In the genomic region with DNA sequence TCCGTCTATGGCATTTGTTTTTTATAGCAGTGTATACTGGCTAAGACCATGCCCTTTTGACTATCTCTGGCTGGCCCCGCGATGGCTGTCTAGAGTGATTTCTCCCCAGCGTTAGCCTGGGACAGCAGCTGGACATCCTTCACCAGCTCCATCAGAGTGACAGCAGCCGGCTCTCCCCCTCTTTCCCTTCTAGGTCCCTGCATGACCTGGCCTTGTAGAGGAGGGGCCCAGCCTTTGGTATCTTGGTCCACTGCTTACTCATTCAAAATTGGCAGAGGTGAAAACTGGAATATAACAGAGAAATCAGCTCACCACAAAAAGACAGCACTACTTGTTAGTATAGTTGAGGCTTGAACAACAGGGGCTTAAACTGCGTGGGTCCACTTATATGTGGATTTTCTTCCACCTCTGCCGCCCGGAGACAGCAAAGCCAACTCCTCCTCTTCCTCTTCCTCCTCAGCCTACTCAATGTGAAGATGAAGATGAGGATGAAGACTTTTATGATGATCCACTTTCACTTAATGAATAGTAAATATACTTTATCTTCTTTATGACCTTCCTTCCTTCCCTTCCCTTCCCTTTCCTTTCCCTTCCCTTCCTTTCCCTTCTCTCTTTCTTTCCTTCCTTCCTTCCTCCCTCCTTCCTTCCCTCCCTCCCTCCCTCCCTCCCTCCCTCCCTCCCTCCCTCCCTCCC, we compare ENCODE assay signal across 30 cellular contexts. TPM values are rescaled to one million over a fixed set of nuclear protein-coding genes. Genes with fewer than 3 reads are reported as not detected.
A peak's percentile ranks its signal among the peaks of the same experiment; 100 is the strongest.
DNase-seq lines count a peak whose midpoint lies in the region; ATAC-seq and TF ChIP-seq lines count a peak whose summit lies in the region.
"Had no signal": no experiment of that assay in that cellular context is flagged by ENCODE, and none has a peak within 500 bp of the region (broad histone marks: within the 10 kb centered on the region; RNA-seq: fewer than 3 reads in every experiment).

No MANE protein-coding gene starts in this region.

- H3K36me3 Mint-ChIP-seq in HFFc6 (ENCODE audit: low read depth) (peaks cover 5% of the 10 kb centered on the region), nephron progenitor cell (ENCODE audit: low read depth) (no peaks in the 10 kb centered on the region)
- H3K36me3 Mint-ChIP-seq in central memory CD8-positive, alpha-beta T cell (ENCODE audit: insufficient read depth): no peaks in the 10 kb centered on the region
- H3K36me3 Mint-ChIP-seq: naive thymus-derived CD8-positive, alpha-beta T cell; stimulated activated effector memory CD8-positive, alpha-beta T cell treated with anti-CD3 and anti-CD28 coated beads, Interleukin-12 subunit alpha, Interleukin-12 subunit beta, amount 100 ng/mL, for 72 hours had no signal

- peaks cover 5% of the 10 kb centered on the region; the same call in 1 of the 2 replicates for H3K9me3 Mint-ChIP-seq in HFFc6
- H3K9me3 Mint-ChIP-seq in central memory CD8-positive, alpha-beta T cell: no peaks in the 10 kb centered on the region
- H3K9me3 Mint-ChIP-seq in nephron progenitor cell: peaks cover 4% of the 10 kb centered on the region
- H3K9me3 Mint-ChIP-seq: activated CD8-positive, alpha-beta T cell treated with anti-CD3 and anti-CD28 coated beads for 36 hours; activated naive CD4-positive, alpha-beta T cell treated with anti-CD3 and anti-CD28 coated beads for 36 hours; naive thymus-derived CD8-positive, alpha-beta T cell; stimulated activated effector memory CD8-positive, alpha-beta T cell treated with anti-CD3 and anti-CD28 coated beads, Interleukin-12 subunit alpha, Interleukin-12 subunit beta, amount 100 ng/mL, for 72 hours had no signal

- H3K27me3 Mint-ChIP-seq in HFFc6 (ENCODE audit: insufficient read depth): peaks cover 2% of the 10 kb centered on the region; the same call in 1 of the 2 replicates
- H3K27me3 Mint-ChIP-seq in central memory CD8-positive, alpha-beta T cell: no peaks in the 10 kb centered on the region
- H3K27me3 Mint-ChIP-seq in nephron progenitor cell (ENCODE audit: low read depth, poor library complexity): peaks cover 5% of the 10 kb centered on the region
- H3K27me3 Mint-ChIP-seq: activated CD4-positive, alpha-beta T cell treated with anti-CD3 and anti-CD28 coated beads for 36 hours had no signal

- POLR2A ChIA-PET in RWPE1 (lab: Yijun Ruan, JAX; ENCODE audit: low non-redundant PET): no interaction called here

- DNase-seq in HFFc6 (no peak), RWPE1 (ENCODE audit: low spot score) (no peak), nephron progenitor cell (peak; percentile 11), NCI-H187 (lab: John Stamatoyannopoulos, UW) (no peak), AG08396 (ENCODE audit: low spot score) (no peak), NCI-H1105 treated with DMSO at 0.1 percent for 48 hours (lab: John Stamatoyannopoulos, UW) (no peak)
- no peak for DNase-seq in central memory CD8-positive, alpha-beta T cell (ENCODE audit: low spot score in 2 of 2)
- DNase-seq: activated CD4-positive, alpha-beta T cell treated with anti-CD3 and anti-CD28 coated beads for 36 hours; activated CD8-positive, alpha-beta memory T cell treated with anti-CD3 and anti-CD28 coated beads, Interleukin-2, amount 50 U/mL, for 48 hours; activated CD8-positive, alpha-beta T cell treated with anti-CD3 and anti-CD28 coated beads for 36 hours; activated naive CD4-positive, alpha-beta T cell treated with anti-CD3 and anti-CD28 coated beads for 36 hours; colonic mucosa; DMS153; effector memory CD4-positive, alpha-beta T cell; foreskin melanocyte; heart left ventricle; kidney; naive thymus-derived CD8-positive, alpha-beta T cell; NCI-H1092 treated with DMSO at 0.1 percent for 48 hours; NCI-H2029; NCI-H526 treated with DMSO at 0.1 percent for 48 hours; occipital lobe; Peyer's patch; SIG-M5; substantia nigra; SW 1271; T-helper 9 cell had no signal

- CTCF ChIA-PET in RWPE1 (lab: Yijun Ruan, JAX): interaction anchor here (0.6 kb wide), 1 partner anchor 249 kb away, joined by 7 read pairs; no protein-coding TSS in a partner anchor

- H3K4me1 Mint-ChIP-seq in HFFc6 (ENCODE audit: low read depth) (peaks cover 31% of the 10 kb centered on the region), nephron progenitor cell (peaks cover 6% of the 10 kb centered on the region)
- H3K4me1 Mint-ChIP-seq in central memory CD8-positive, alpha-beta T cell: no peaks in the 10 kb centered on the region
- H3K4me1 Mint-ChIP-seq: activated CD4-positive, alpha-beta T cell treated with anti-CD3 and anti-CD28 coated beads for 36 hours; naive thymus-derived CD8-positive, alpha-beta T cell; stimulated activated effector memory CD8-positive, alpha-beta T cell treated with anti-CD3 and anti-CD28 coated beads, Interleukin-12 subunit alpha, Interleukin-12 subunit beta, amount 100 ng/mL, for 72 hours had no signal

- peak overlapping the region; percentile 48 for H3K27ac Mint-ChIP-seq in HFFc6
- peak overlapping the region; percentile 5 for H3K27ac Mint-ChIP-seq in central memory CD8-positive, alpha-beta T cell (ENCODE audit: low read depth)
- H3K27ac Mint-ChIP-seq in nephron progenitor cell: peak overlapping the region; percentile 29
- H3K27ac Mint-ChIP-seq: activated CD4-positive, alpha-beta T cell treated with anti-CD3 and anti-CD28 coated beads for 36 hours; activated CD8-positive, alpha-beta T cell treated with anti-CD3 and anti-CD28 coated beads for 36 hours; activated naive CD4-positive, alpha-beta T cell treated with anti-CD3 and anti-CD28 coated beads for 36 hours; naive thymus-derived CD8-positive, alpha-beta T cell; stimulated activated effector memory CD8-positive, alpha-beta T cell treated with anti-CD3 and anti-CD28 coated beads, Interleukin-12 subunit alpha, Interleukin-12 subunit beta, amount 100 ng/mL, for 72 hours had no signal

- H3K27ac ChIP-seq in RWPE1: peak overlapping the region; percentile 86
- H3K27ac ChIP-seq: BLaER1 treated with 17β-estradiol and CSF1 and Interleukin-3, amounts not matched to agents 10 nM and 100 nM; colonic mucosa; heart left ventricle; Peyer's patch had no signal

- no peak for ATAC-seq in central memory CD8-positive, alpha-beta T cell (replicated peaks; ENCODE audit: extremely low read depth, poor library complexity, severe bottlenecking)
- ATAC-seq in GM21786 (IDR thresholded peaks at IDR 0.05; ENCODE audit: unreplicated experiment): no peak
- ATAC-seq: activated CD4-positive, alpha-beta T cell treated with anti-CD3 and anti-CD28 coated beads for 36 hours; activated CD8-positive, alpha-beta T cell treated with anti-CD3 and anti-CD28 coated beads for 36 hours; heart left ventricle; naive thymus-derived CD8-positive, alpha-beta T cell; stimulated activated effector memory CD8-positive, alpha-beta T cell treated with anti-CD3 and anti-CD28 coated beads, Interleukin-12 subunit alpha, Interleukin-12 subunit beta, amount 100 ng/mL, for 72 hours had no signal

- H3K4me3 Mint-ChIP-seq in HFFc6: no peak overlapping the region
- H3K4me3 Mint-ChIP-seq in central memory CD8-positive, alpha-beta T cell: no peak overlapping the region
- no peak overlapping the region for H3K4me3 Mint-ChIP-seq in nephron progenitor cell
- H3K4me3 Mint-ChIP-seq: activated CD4-positive, alpha-beta T cell treated with anti-CD3 and anti-CD28 coated beads for 36 hours; activated CD8-positive, alpha-beta T cell treated with anti-CD3 and anti-CD28 coated beads for 36 hours; activated naive CD4-positive, alpha-beta T cell treated with anti-CD3 and anti-CD28 coated beads for 36 hours; naive thymus-derived CD8-positive, alpha-beta T cell; stimulated activated effector memory CD8-positive, alpha-beta T cell treated with anti-CD3 and anti-CD28 coated beads, Interleukin-12 subunit alpha, Interleukin-12 subunit beta, amount 100 ng/mL, for 72 hours had no signal

- no peak for TF ChIP-seq CTCF in HFFc6 (IDR thresholded peaks at IDR 0.05)
- TF ChIP-seq CTCF in RWPE1 (conservative IDR thresholded peaks at IDR 0.05; ENCODE audit: low read depth): no peak
- TF ChIP-seq CTCF in nephron progenitor cell (IDR thresholded peaks at IDR 0.05): no peak

RNA-seq across cellular contexts. Expression of gene B3GALNT2, which starts 29.4 kb away (rescaled TPM):
- 10 to 100 TPM; 27.1 to 32.5 (median 29.6) TPM for total RNA-seq in HFFc6 (2021; fragmentation: NEBNext Ultra II Directional; extraction: Animal tissue kit (Norgen Biotek cat#: 25700))
